Comparison of ENCODE assay signal across 1 cellular context in the genomic region with DNA sequence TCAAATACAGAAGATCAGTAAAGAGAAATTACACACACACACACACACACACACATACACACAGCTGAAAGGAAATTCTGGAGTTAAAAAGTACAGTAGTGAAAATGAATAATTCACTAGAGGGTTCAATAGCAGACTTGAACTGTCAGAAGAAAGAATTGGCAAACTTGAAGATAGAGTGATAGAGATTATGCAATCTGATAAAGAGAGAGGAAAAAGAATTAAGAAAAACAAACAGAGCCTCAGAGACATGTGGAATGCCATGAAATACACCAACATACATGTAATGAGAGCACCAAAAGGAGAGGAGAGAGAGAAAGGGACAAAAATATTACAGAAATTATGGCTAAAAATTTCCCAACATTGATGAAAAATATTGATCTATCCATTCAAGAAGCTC.
TF ChIP-seq lines count a peak whose summit lies in the region.

No MANE protein-coding gene starts in this region.

TF ChIP-seq in HEK293, 187 proteins besides CTCF, POLR2A, EP300 and RAD21 (continued from another document):
- TF ChIP-seq, protein P1, sequence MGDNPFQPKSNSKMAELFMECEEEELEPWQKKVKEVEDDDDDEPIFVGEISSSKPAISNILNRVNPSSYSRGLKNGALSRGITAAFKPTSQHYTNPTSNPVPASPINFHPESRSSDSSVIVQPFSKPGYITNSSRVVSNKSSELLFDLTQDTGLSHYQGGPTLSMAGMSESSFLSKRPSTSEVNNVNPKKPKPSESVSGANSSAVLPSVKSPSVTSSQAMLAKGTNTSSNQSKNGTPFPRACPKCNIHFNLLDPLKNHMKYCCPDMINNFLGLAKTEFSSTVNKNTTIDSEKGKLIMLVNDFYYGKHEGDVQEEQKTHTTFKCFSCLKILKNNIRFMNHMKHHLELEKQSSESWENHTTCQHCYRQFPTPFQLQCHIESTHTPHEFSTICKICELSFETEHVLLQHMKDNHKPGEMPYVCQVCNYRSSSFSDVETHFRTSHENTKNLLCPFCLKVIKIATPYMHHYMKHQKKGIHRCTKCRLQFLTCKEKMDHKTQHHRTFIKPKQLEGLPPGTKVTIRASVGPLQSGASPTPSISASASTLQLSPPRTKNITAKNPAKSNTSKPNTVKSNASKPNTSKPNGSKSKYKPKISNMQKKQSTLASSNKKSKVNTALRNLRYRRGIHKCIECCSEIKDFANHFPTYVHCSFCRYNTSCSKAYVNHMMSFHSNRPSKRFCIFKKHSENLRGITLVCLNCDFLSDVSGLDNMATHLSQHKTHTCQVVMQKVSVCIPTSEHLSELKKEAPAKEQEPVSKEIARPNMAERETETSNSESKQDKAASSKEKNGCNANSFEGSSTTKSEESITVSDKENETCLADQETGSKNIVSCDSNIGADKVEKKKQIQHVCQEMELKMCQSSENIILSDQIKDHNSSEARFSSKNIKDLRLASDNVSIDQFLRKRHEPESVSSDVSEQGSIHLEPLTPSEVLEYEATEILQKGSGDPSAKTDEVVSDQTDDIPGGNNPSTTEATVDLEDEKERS (tag by site-specific recombination; IDR thresholded peaks at IDR 0.05), result 0 out of 2 replicates have a peak, but pooled peaks have one; percentile 47
